ENCODE assay signal across 8 cellular contexts in genomic region chr1:149636286-149637122, GRCh38. TPM values are rescaled to one million over a fixed set of nuclear protein-coding genes. Genes with fewer than 3 reads are reported as not detected.
DNase-seq lines count a peak whose midpoint lies in the region; ATAC-seq and TF ChIP-seq lines count a peak whose summit lies in the region.
"Not testable (repeated sequence)": the region's sequence is repeated elsewhere in the genome, so short reads cannot be mapped to it uniquely, and the experiment has no call there.

No MANE protein-coding gene starts in this region.

- peak overlapping the region; percentile 55 for H3K4me3 ChIP-seq in Jurkat, Clone E6-1 (ENCODE audit: low read length)
- H3K4me3 ChIP-seq in epithelial cell of proximal tubule (ENCODE audit: low read depth, low read length) (peak overlapping the region; percentile 53), mononuclear cell (ENCODE audit: low read length) (peak overlapping the region; percentile 50)

- not testable (repeated sequence) for H3K9me3 ChIP-seq in mononuclear cell (ENCODE audit: low read depth, low read length)

- not testable (repeated sequence) for TF ChIP-seq CTCF in epithelial cell of proximal tubule (conservative IDR thresholded peaks at IDR 0.05; ENCODE audit: low read depth, low read length)

- not testable (repeated sequence) for H3K4me1 ChIP-seq in mononuclear cell (ENCODE audit: insufficient read depth, low read length)

- DNase-seq in DMS114 treated with DMSO at 0.1 percent for 48 hours (lab: John Stamatoyannopoulos, UW; ENCODE audit: unreplicated experiment): peak; percentile 94
- peak; percentile 93 for DNase-seq in Jurkat, Clone E6-1 (ENCODE audit: low read depth, low spot score)
- peak; percentile 79 for DNase-seq in OCI-M2 (lab: John Stamatoyannopoulos, UW; ENCODE audit: unreplicated experiment)
- peak; percentile 88 for DNase-seq in activated T-cell treated with anti-CD3 and anti-CD28 coated beads, Interleukin-2, amount 50 U/mL, for 1 hour
- peak; percentile 86 for DNase-seq in epithelial cell of proximal tubule (ENCODE audit: low read depth)
- peak; percentile 79 to 83 for DNase-seq in stimulated activated CD8-positive, alpha-beta memory T cell treated with anti-CD3 and anti-CD28 coated beads, Interleukin-15, amount 100 ng/mL, for 4 hours (ENCODE audit: low read depth in 2 of 2)

- H3K27me3 ChIP-seq in mononuclear cell (ENCODE audit: insufficient read depth, low read length): not testable (repeated sequence)

- peak; percentile 93 for ATAC-seq in GM21723 (IDR thresholded peaks at IDR 0.05; ENCODE audit: unreplicated experiment)

RNA-seq across cellular contexts. Expression of gene PPIAL4C, which starts 52.9 kb away (rescaled TPM):
- polyA plus RNA-seq in Jurkat, Clone E6-1 (2012; ENCODE audit: insufficient read depth, insufficient read length): not detected
- total RNA-seq in epithelial cell of proximal tubule (not detected in 2 replicates), mononuclear cell (0.31 TPM)

Comparison
In these comparisons a context has a peak if more than half of its experiments do, and no peak if none do; other contexts are left out.
1. Peak in every context shown above with its lines: DNase-seq, ATAC-seq and H3K4me3 ChIP-seq.